Comparison of ENCODE assay signal across 21 cellular contexts in the genomic region with DNA sequence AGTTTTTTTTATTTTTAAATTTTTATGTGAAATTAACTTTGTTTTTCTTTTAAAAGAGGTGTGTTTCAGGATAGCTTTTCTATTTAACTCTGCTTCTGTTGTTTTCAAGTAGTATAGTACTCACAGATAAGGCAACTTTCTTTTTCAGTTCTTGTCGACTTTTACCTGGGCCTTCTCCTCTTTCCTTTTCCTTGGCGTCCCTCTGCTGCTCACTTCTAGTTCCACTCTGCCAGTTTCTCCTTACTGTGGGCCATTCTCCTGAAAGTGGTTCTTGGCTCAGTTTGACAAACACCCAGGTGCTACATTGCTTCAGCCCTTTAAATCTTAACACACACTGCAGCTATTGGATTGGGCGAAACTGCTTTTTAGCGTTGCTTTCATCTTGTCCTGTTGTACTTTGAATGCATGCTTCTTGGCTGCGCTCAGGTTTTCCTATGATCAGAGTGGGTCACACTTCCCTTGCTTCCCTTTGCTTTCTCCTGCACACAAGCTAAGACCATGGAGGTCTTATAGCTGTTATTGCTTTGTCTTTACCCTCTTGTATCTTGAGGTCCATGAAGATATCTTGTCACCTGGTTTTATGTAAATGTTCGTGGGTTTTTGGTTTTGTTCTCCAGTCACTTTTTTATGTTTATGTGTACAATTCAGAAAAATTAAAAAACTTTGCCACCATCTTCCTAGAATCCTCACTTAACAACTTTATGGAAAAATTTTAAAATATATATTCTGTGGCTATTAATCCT. TPM values are rescaled to one million over a fixed set of nuclear protein-coding genes. Genes with fewer than 3 reads are reported as not detected.
DNase-seq lines count a peak whose midpoint lies in the region; ATAC-seq, FAIRE-seq and TF ChIP-seq lines count a peak whose summit lies in the region.
"Had no signal": no experiment of that assay in that cellular context is flagged by ENCODE, and none has a peak within 500 bp of the region (broad histone marks: within the 10 kb centered on the region; RNA-seq: fewer than 3 reads in every experiment).

No MANE protein-coding gene starts in this region.

- in situ Hi-C loops in mammary epithelial cell (cut with MboI; ENCODE audit: low sequenced_read_pairs in 2 of 2) = no loop called here

- H3K9me3 Mint-ChIP-seq in MCF 10A (ENCODE audit: unreplicated experiment) = no peaks in the 10 kb centered on the region
- no peaks in the 10 kb centered on the region for H3K9me3 Mint-ChIP-seq in effector memory CD8-positive, alpha-beta T cell
- H3K9me3 Mint-ChIP-seq in stimulated activated naive CD8-positive, alpha-beta T cell treated with anti-CD3 and anti-CD28 coated beads, Interleukin-15, amount 100 ng/mL, for 72 hours = no peaks in the 10 kb centered on the region
- H3K9me3 Mint-ChIP-seq: activated T-helper 2 cell treated with anti-CD3 and anti-CD28 coated beads, Interferon-gamma antibody, Interleukin-2, Interleukin-4, amounts not matched to agents 10 μg/mL and 5 μg/mL and 100 μg/mL, durations not matched to agents 14 hours and 24 hours and 36 hours had no signal

- H3K36me3 ChIP-seq in mammary epithelial cell (ENCODE audit: insufficient read depth, low read length) = peaks cover 5% of the 10 kb centered on the region
- H3K36me3 ChIP-seq in pancreas = peaks cover 0 to 27% (median 5%) of the 10 kb centered on the region in 3 donors
- H3K36me3 ChIP-seq: ovary had no signal

- intact Hi-C loops in MCF 10A (cut with micrococcal nuclease) = no loop called here
- intact Hi-C loops in mammary epithelial cell (cut with micrococcal nuclease) = no loop called here
- intact Hi-C loops in pancreas (cut with DNase I) = no loop called here

- H3K27me3 ChIP-seq in mammary epithelial cell (ENCODE audit: insufficient read depth, low read length) (no peaks in the 10 kb centered on the region), pancreas (no peaks in the 10 kb centered on the region)
- H3K27me3 ChIP-seq: ascending aorta, ovary, vagina had no signal

- no peak overlapping the region for H3K27ac ChIP-seq in mammary epithelial cell (ENCODE audit: insufficient read depth, low read depth, low read length)
- no peak overlapping the region for H3K27ac ChIP-seq in pancreas
- H3K27ac ChIP-seq: ascending aorta, ovary, vagina had no signal

- H3K4me1 Mint-ChIP-seq in MCF 10A (ENCODE audit: insufficient read depth, unreplicated experiment) = peaks cover 12% of the 10 kb centered on the region
- H3K4me1 Mint-ChIP-seq in effector memory CD8-positive, alpha-beta T cell (ENCODE audit: low read depth in 2 of 2) = peaks cover 9 to 30% of the 10 kb centered on the region in 2 donors
- peaks cover 51% of the 10 kb centered on the region for H3K4me1 Mint-ChIP-seq in stimulated activated naive CD8-positive, alpha-beta T cell treated with anti-CD3 and anti-CD28 coated beads, Interleukin-15, amount 100 ng/mL, for 72 hours

- no peak overlapping the region for H3K4me3 Mint-ChIP-seq in MCF 10A (ENCODE audit: unreplicated experiment)
- peak overlapping the region; percentile 4 to 19 for H3K4me3 Mint-ChIP-seq in effector memory CD8-positive, alpha-beta T cell
- peak overlapping the region in 1 of 2 donors; percentile 27 for H3K4me3 Mint-ChIP-seq in stimulated activated naive CD8-positive, alpha-beta T cell treated with anti-CD3 and anti-CD28 coated beads, Interleukin-15, amount 100 ng/mL, for 72 hours

- POLR2A ChIA-PET in MCF 10A (lab: Yijun Ruan, JAX) = interaction anchor here (1.1 kb wide), 1 partner anchor 22 kb away, joined by 3 read pairs; the partner anchor contains the start of genes ATP5PF and GABPA

- no peak for DNase-seq in MCF 10A (ENCODE audit: unreplicated experiment)
- no peak for DNase-seq in mammary epithelial cell
- DNase-seq in effector memory CD8-positive, alpha-beta T cell = no peak
- DNase-seq in stimulated activated naive CD8-positive, alpha-beta T cell treated with anti-CD3 and anti-CD28 coated beads, Interleukin-15, amount 100 ng/mL, for 72 hours = no peak
- no peak for DNase-seq in pancreas
- no peak for DNase-seq in NCI-H526 (lab: John Stamatoyannopoulos, UW)
- DNase-seq: activated CD4-positive, alpha-beta T cell treated with anti-CD3 and anti-CD28 coated beads, Interleukin-2, amount 50 U/mL, for 1 hour; Caco-2; cortex of kidney; erythroblast; KG1; mucosa of descending colon; NK-92 treated with Interleukin-12 subunit alpha and Interleukin-12 subunit beta, amount 100 ng/mL, for 24 hours; ovary; SHP77 treated with DMSO at 0.1 percent for 48 hours; small intestine had no signal

- H3K27me3 Mint-ChIP-seq in MCF 10A (ENCODE audit: insufficient read depth, unreplicated experiment) = no peaks in the 10 kb centered on the region
- no peaks in the 10 kb centered on the region for H3K27me3 Mint-ChIP-seq in effector memory CD8-positive, alpha-beta T cell
- no peaks in the 10 kb centered on the region for H3K27me3 Mint-ChIP-seq in stimulated activated naive CD8-positive, alpha-beta T cell treated with anti-CD3 and anti-CD28 coated beads, Interleukin-15, amount 100 ng/mL, for 72 hours

- BruUV-seq in MCF 10A (replicated peaks; lab: Mats Ljungman, UMichigan) (no TSS peak), mammary epithelial cell (replicated peaks; lab: Mats Ljungman, UMichigan) (no TSS peak)

- no peak overlapping the region for H3K4me3 ChIP-seq in mammary epithelial cell (replicated peaks in 1 of 3; ENCODE audit: insufficient read depth in 1 of 3, low read depth in 2 of 3, low read length in 3 of 3)
- H3K4me3 ChIP-seq in pancreas = no peak overlapping the region
- H3K4me3 ChIP-seq: ascending aorta, mucosa of descending colon, ovary, vagina had no signal

- 72% methylated on average over 6 of the region's 6 CpGs for WGBS in mammary epithelial cell (ENCODE audit: low coverage, missing lambda C conversion rate)
- WGBS in pancreas, 2 donors = 74 to 78% methylated on average over 6 of the region's 6 CpGs

- H3K79me2 ChIP-seq in mammary epithelial cell (ENCODE audit: insufficient read depth, low read length) = no peaks in the 10 kb centered on the region

- H3K4me2 ChIP-seq in mammary epithelial cell (ENCODE audit: insufficient read depth, low read depth, low read length) = no peak overlapping the region

- CTCF ChIA-PET in MCF 10A (lab: Yijun Ruan, JAX) = no interaction called here
- CTCF ChIA-PET in mammary epithelial cell (lab: Charles Lee; ENCODE audit: low non-redundant PET) = no interaction called here

- no peak overlapping the region for H3K9ac ChIP-seq in mammary epithelial cell (ENCODE audit: insufficient read depth, low read length)

- peak overlapping the region; percentile 59 for H3K27ac Mint-ChIP-seq in MCF 10A (ENCODE audit: low read depth, unreplicated experiment)
- H3K27ac Mint-ChIP-seq in effector memory CD8-positive, alpha-beta T cell = peak overlapping the region; percentile 57 to 76
- peak overlapping the region; percentile 3 to 27 for H3K27ac Mint-ChIP-seq in stimulated activated naive CD8-positive, alpha-beta T cell treated with anti-CD3 and anti-CD28 coated beads, Interleukin-15, amount 100 ng/mL, for 72 hours
- H3K27ac Mint-ChIP-seq: activated T-helper 2 cell treated with anti-CD3 and anti-CD28 coated beads, Interferon-gamma antibody, Interleukin-2, Interleukin-4, amounts not matched to agents 10 μg/mL and 5 μg/mL and 100 μg/mL, durations not matched to agents 14 hours and 24 hours and 36 hours had no signal

- peaks cover 65% of the 10 kb centered on the region for H3K36me3 Mint-ChIP-seq in MCF 10A (ENCODE audit: insufficient read depth, unreplicated experiment)
- H3K36me3 Mint-ChIP-seq in effector memory CD8-positive, alpha-beta T cell (ENCODE audit: insufficient read depth) = peaks cover 67% of the 10 kb centered on the region

- no peak for FAIRE-seq in pancreas (lab: Jason Lieb, UNC)
- FAIRE-seq: small intestine had no signal

- ATAC-seq in HG02763 (IDR thresholded peaks at IDR 0.05; ENCODE audit: unreplicated experiment) = peak; percentile 50
- no peak for ATAC-seq in effector memory CD8-positive, alpha-beta T cell (replicated peaks)
- ATAC-seq in stimulated activated naive CD8-positive, alpha-beta T cell treated with anti-CD3 and anti-CD28 coated beads, Interleukin-15, amount 100 ng/mL, for 72 hours = no peak
- ATAC-seq in pancreas = no peak
- ATAC-seq in HG03039 (IDR thresholded peaks at IDR 0.05; ENCODE audit: unreplicated experiment) = no peak
- ATAC-seq: mucosa of descending colon had no signal

- TF ChIP-seq CTCF in MCF 10A (IDR thresholded peaks at IDR 0.05; ENCODE audit: unreplicated experiment) (no peak), mammary epithelial cell (conservative IDR thresholded peaks at IDR 0.05 in 1 of 2, IDR thresholded peaks at IDR 0.05 in 1 of 2; ENCODE audit: extremely low read depth in 1 of 2, insufficient read depth in 1 of 2, low read depth in 1 of 2, low read length in 2 of 2) (no peak), pancreas (IDR thresholded peaks at IDR 0.05) (no peak)

- dilution Hi-C loops in mammary epithelial cell (cut with HindIII; ENCODE audit: low sequenced_read_pairs) = no loop called here

- no peaks in the 10 kb centered on the region for H4K20me1 ChIP-seq in mammary epithelial cell (ENCODE audit: insufficient read depth, low read length)

- H3K4me1 ChIP-seq in mammary epithelial cell (ENCODE audit: insufficient read depth, low read length) (no peaks in the 10 kb centered on the region), pancreas (no peaks in the 10 kb centered on the region)
- H3K4me1 ChIP-seq: Caco-2, vagina had no signal

- H3K9me3 ChIP-seq in mammary epithelial cell (replicated peaks; ENCODE audit: insufficient read depth, low read length) (no peaks in the 10 kb centered on the region), pancreas (no peaks in the 10 kb centered on the region)
- H3K9me3 ChIP-seq: ascending aorta, Caco-2, mucosa of descending colon, ovary, vagina had no signal

- no peak overlapping the region for H2AFZ ChIP-seq in mammary epithelial cell (ENCODE audit: low read depth, low read length)

RNA-seq across cellular contexts. Expression of gene GABPA, which starts 21.6 kb away (rescaled TPM):
- total RNA-seq in MCF 10A (2022) = 16.2 and 16.3 TPM in 2 replicates
- 10 to 100 TPM; 13.3 to 17.3 TPM for total RNA-seq in mammary epithelial cell
- 6.6 TPM for polyA plus RNA-seq in mammary epithelial cell
- 8.6 TPM for polyA minus RNA-seq in mammary epithelial cell
- 10 to 100 TPM in 1 of 6 donors, 1 to 10 TPM in 5; 6.6 to 14.7 (median 9.1) TPM for total RNA-seq in pancreas
- 1 to 10 TPM; 3.7 to 6.3 TPM for polyA plus RNA-seq in pancreas

RNA-seq across cellular contexts. Expression of gene ATP5PF, which starts 21.7 kb away (rescaled TPM):
- total RNA-seq in MCF 10A (2022) = 136 and 143 TPM in 2 replicates
- 100 to 1,000 TPM in 1 of 2 donors, 10 to 100 TPM in 1; 27.2 to 122 TPM for total RNA-seq in mammary epithelial cell
- 178 TPM for polyA plus RNA-seq in mammary epithelial cell
- 37.1 TPM for polyA minus RNA-seq in mammary epithelial cell
- 10 to 100 TPM; 35.5 to 60.1 (median 47.8) TPM for total RNA-seq in pancreas
- polyA plus RNA-seq in pancreas = 100 to 1,000 TPM; 121 to 158 TPM

Comparison
In these comparisons a context has a peak if more than half of its experiments do, and no peak if none do; other contexts are left out.
1. H3K27ac Mint-ChIP-seq: peak in every context shown above with its lines; median percentile 66 in effector memory CD8-positive, alpha-beta T cell; 59 in MCF 10A; 15 in stimulated activated naive CD8-positive, alpha-beta T cell treated with anti-CD3 and anti-CD28 coated beads, Interleukin-15, amount 100 ng/mL, for 72 hours.